12 cellular contexts compared by ENCODE assay signal in the genomic region with DNA sequence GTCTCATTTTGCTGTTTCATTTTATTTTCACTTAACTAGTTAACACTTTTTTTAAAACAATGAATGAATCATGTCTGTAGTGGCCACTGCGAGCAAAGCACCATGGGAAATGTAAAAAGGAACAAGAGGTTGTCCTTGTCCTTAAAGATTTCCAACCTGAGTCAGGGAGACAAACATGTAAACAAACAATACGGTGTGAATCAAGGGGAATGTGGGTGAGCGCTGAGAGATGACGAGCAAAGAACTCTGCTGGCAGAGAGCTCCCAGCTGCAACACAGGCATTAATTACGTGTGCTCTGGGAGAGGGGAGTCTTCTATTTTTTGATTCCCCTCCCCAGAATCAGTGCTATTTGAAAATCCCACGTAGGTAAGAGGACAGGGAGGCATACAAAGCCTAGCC.
DNase-seq lines count a peak whose midpoint lies in the region; ATAC-seq, FAIRE-seq and TF ChIP-seq lines count a peak whose summit lies in the region.
"Had no signal": no experiment of that assay in that cellular context is flagged by ENCODE, and none has a peak within 500 bp of the region (broad histone marks: within the 10 kb centered on the region; RNA-seq: fewer than 3 reads in every experiment).

No MANE protein-coding gene starts in this region.

- H3K4me3 ChIP-seq in skeletal muscle tissue (ENCODE audit: low read length in 3 of 3): no peak overlapping the region
- H3K4me3 ChIP-seq: GM12878, K562, prostate gland had no signal

- H3K27me3 ChIP-seq in skeletal muscle tissue (ENCODE audit: control insufficient read depth in 3 of 3, insufficient read depth in 3 of 3, low read length in 3 of 3): no peaks in the 10 kb centered on the region

- 0 out of 2 replicates have a peak overlapping the region, but pooled peaks have one; percentile 24 for H3K27ac Mint-ChIP-seq in WTC11

- CTCF ChIA-PET in WTC11 (lab: Charles Lee): interaction anchor here (1.0 kb wide), 2 partner anchors 34 to 94 kb away, joined by 3 to 4 read pairs; no protein-coding TSS in a partner anchor

- peaks cover 11% of the 10 kb centered on the region for H3K4me1 Mint-ChIP-seq in WTC11

- POLR2A ChIA-PET in WTC11 (lab: Charles Lee): no interaction called here

- TF ChIP-seq POLR2A in H54 (IDR thresholded peaks at IDR 0.05; ENCODE audit: low read depth, low read length): no peak

- TF ChIP-seq CTCF in WTC11 (IDR thresholded peaks at IDR 0.05): no peak

- H3K27me3 Mint-ChIP-seq in WTC11 (ENCODE audit: low read depth): no peaks in the 10 kb centered on the region

- no peak for DNase-seq in H54 (ENCODE audit: insufficient read length, low spot score)
- DNase-seq in WTC11 (ENCODE audit: low spot score): no peak
- DNase-seq in left ventricle myocardium superior: no peak
- DNase-seq in midbrain (lab: John Stamatoyannopoulos, UW): no peak
- no peak for DNase-seq in HTR-8/SVneo (ENCODE audit: insufficient read length, low spot score)
- DNase-seq: activated T-cell treated with anti-CD3 and anti-CD28 coated beads, Interleukin-2, amount 50 U/mL, for 1 hour; foreskin melanocyte had no signal

- H3K9me3 Mint-ChIP-seq in WTC11: no peaks in the 10 kb centered on the region

- no peaks in the 10 kb centered on the region for H3K9me3 ChIP-seq in skeletal muscle tissue (ENCODE audit: control insufficient read depth in 3 of 3, low read length in 3 of 3)
- H3K9me3 ChIP-seq: prostate gland had no signal

- peak overlapping the region in 2 of 3 donors; percentile 51 to 61 for H3K9ac ChIP-seq in skeletal muscle tissue (ENCODE audit: low read depth in 1 of 3, low read length in 3 of 3)

- no peaks in the 10 kb centered on the region for H3K36me3 Mint-ChIP-seq in WTC11

- H3K4me1 ChIP-seq in skeletal muscle tissue (ENCODE audit: control insufficient read depth in 3 of 3, insufficient read depth in 3 of 3, low read length in 3 of 3): peaks cover 19 to 38% (median 27%) of the 10 kb centered on the region in 3 donors

- H3K36me3 ChIP-seq in skeletal muscle tissue (ENCODE audit: control insufficient read depth in 3 of 3, insufficient read depth in 3 of 3, low read length in 3 of 3): no peaks in the 10 kb centered on the region
- H3K36me3 ChIP-seq: prostate gland had no signal

- no peak overlapping the region for H3K4me3 Mint-ChIP-seq in WTC11

- peak overlapping the region; percentile 58 for H3K27ac ChIP-seq in skeletal muscle tissue (ENCODE audit: low read depth, low read length)
- H3K27ac ChIP-seq: prostate gland had no signal

- ATAC-seq in WTC11 (no peak), left ventricle myocardium superior (peak; percentile 70), HG03460 (IDR thresholded peaks at IDR 0.05; ENCODE audit: unreplicated experiment) (no peak)
- ATAC-seq: K562 had no signal

- FAIRE-seq in H54 (lab: Jason Lieb, UNC): peak; percentile 83
- no peak for FAIRE-seq in HTR-8/SVneo (lab: Jason Lieb, UNC)
- FAIRE-seq: GM12878, K562 had no signal

- intact Hi-C loops in left ventricle myocardium superior (cut with micrococcal nuclease): no loop called here

TF ChIP-seq in WTC11, 78 proteins besides CTCF, POLR2A, EP300 and RAD21:
- TF ChIP-seq TCF7 (CRISPR knock-in tag; IDR thresholded peaks at IDR 0.05; ENCODE audit: low read depth) (no peak), NR1H2 (CRISPR knock-in tag; IDR thresholded peaks at IDR 0.05) (no peak), ZSCAN18 (CRISPR knock-in tag; IDR thresholded peaks at IDR 0.05) (no peak)
